In genomic region chr5:74765929-74766328, GRCh38 we compare ENCODE assay signal across 8 cellular contexts. TPM values are rescaled to one million over a fixed set of nuclear protein-coding genes. Genes with fewer than 3 reads are reported as not detected.
DNase-seq lines count a peak whose midpoint lies in the region; ATAC-seq and TF ChIP-seq lines count a peak whose summit lies in the region.

No MANE protein-coding gene starts in this region.

- H3K9ac ChIP-seq in BLaER1 treated with 17β-estradiol and CSF1 and Interleukin-3, amounts not matched to agents 10 nM and 100 nM = peak overlapping the region; percentile 84 to 94 (median 87)
- peak overlapping the region; percentile 89 for H3K9ac ChIP-seq in neural cell (ENCODE audit: low read length)

- H3K27ac ChIP-seq in BLaER1 treated with 17β-estradiol and CSF1 and Interleukin-3, amounts not matched to agents 10 nM and 100 nM = peak overlapping the region in 8 of 11 experiments; percentile 41 to 92 (median 82); a peak in 15 of 22 replicates
- H3K27ac ChIP-seq in effector memory CD4-positive, alpha-beta T cell (ENCODE audit: insufficient read depth, low read length, poor library complexity, severe bottlenecking) = no peak overlapping the region
- no peak overlapping the region for H3K27ac ChIP-seq in neural cell (ENCODE audit: low read length)

- no peaks in the 10 kb centered on the region for H3F3A ChIP-seq in neural cell (ENCODE audit: insufficient read depth, low read length, poor library complexity, severe bottlenecking)

- H3K27me3 ChIP-seq in BLaER1 treated with 17β-estradiol and CSF1 and Interleukin-3, amounts not matched to agents 10 nM and 100 nM = no peaks in the 10 kb centered on the region
- H3K27me3 ChIP-seq in MG63 (no peaks in the 10 kb centered on the region), neural cell (ENCODE audit: insufficient read depth, low read depth, low read length) (no peaks in the 10 kb centered on the region)
- H3K27me3 ChIP-seq in effector memory CD4-positive, alpha-beta T cell (replicated peaks; ENCODE audit: control insufficient read depth, insufficient read depth, low read length, poor library complexity, severe bottlenecking) = no peaks in the 10 kb centered on the region

- H3K9me3 ChIP-seq in BLaER1 treated with 17β-estradiol and CSF1 and Interleukin-3, amounts not matched to agents 10 nM and 100 nM (replicated peaks in 1 of 11) = no peaks in the 10 kb centered on the region
- no peaks in the 10 kb centered on the region for H3K9me3 ChIP-seq in MG63
- H3K9me3 ChIP-seq in effector memory CD4-positive, alpha-beta T cell (ENCODE audit: control insufficient read depth, low read length) = no peaks in the 10 kb centered on the region
- H3K9me3 ChIP-seq in neural cell (ENCODE audit: low read length) = no peaks in the 10 kb centered on the region

- peak overlapping the region; percentile 67 to 98 (median 88) for H3K4me3 ChIP-seq in BLaER1 treated with 17β-estradiol and CSF1 and Interleukin-3, amounts not matched to agents 10 nM and 100 nM
- H3K4me3 ChIP-seq in MG63 = peak overlapping the region; percentile 99
- H3K4me3 ChIP-seq in effector memory CD4-positive, alpha-beta T cell (ENCODE audit: insufficient read depth, low read depth, low read length, poor library complexity, severe bottlenecking) = peak overlapping the region; percentile 94
- H3K4me3 ChIP-seq in neural cell (ENCODE audit: low read length) = peak overlapping the region; percentile 100

- no peak for TF ChIP-seq EP300 in neural cell (conservative IDR thresholded peaks at IDR 0.05; ENCODE audit: poor library complexity, severe bottlenecking)

- DNase-seq in MG63 (no peak), D341Med (ENCODE audit: low spot score) (no peak), GM19240 (ENCODE audit: insufficient read length, low spot score) (no peak), kidney tubule cell (ENCODE audit: low spot score) (no peak)
- DNase-seq in effector memory CD4-positive, alpha-beta T cell = no peak

- peaks cover 21 to 33% (median 26%) of the 10 kb centered on the region in 10 experiments for H3K4me1 ChIP-seq in BLaER1 treated with 17β-estradiol and CSF1 and Interleukin-3, amounts not matched to agents 10 nM and 100 nM
- peaks cover 21% of the 10 kb centered on the region for H3K4me1 ChIP-seq in effector memory CD4-positive, alpha-beta T cell (ENCODE audit: control insufficient read depth, insufficient read depth, low read length, poor library complexity, severe bottlenecking)

- H3K79me2 ChIP-seq in neural cell (replicated peaks; ENCODE audit: insufficient read depth, low read length) = peaks cover 52% of the 10 kb centered on the region

- no peak for TF ChIP-seq RAD21 in neural cell (conservative IDR thresholded peaks at IDR 0.05)

- peaks cover 0 to 33% (median 14%) of the 10 kb centered on the region in 11 experiments; a peak in 9 of 22 replicates for H4K20me1 ChIP-seq in BLaER1 treated with 17β-estradiol and CSF1 and Interleukin-3, amounts not matched to agents 10 nM and 100 nM
- no peaks in the 10 kb centered on the region for H4K20me1 ChIP-seq in neural cell (ENCODE audit: insufficient read depth)

- H2AFZ ChIP-seq in neural cell (ENCODE audit: low read depth, low read length) = no peak overlapping the region

- H3K4me2 ChIP-seq in BLaER1 treated with 17β-estradiol and CSF1 and Interleukin-3, amounts not matched to agents 10 nM and 100 nM = peak overlapping the region; percentile 79 to 95 (median 89)
- H3K4me2 ChIP-seq in neural cell (ENCODE audit: low read length) = peak overlapping the region; percentile 68

- no peaks in the 10 kb centered on the region for H3K9me2 ChIP-seq in neural cell (ENCODE audit: insufficient read depth, low read length)

- no peak for ATAC-seq in HG03457 (IDR thresholded peaks at IDR 0.05; ENCODE audit: unreplicated experiment)

- no peak for TF ChIP-seq CTCF in neural cell (IDR thresholded peaks at IDR 0.05; ENCODE audit: poor library complexity, severe bottlenecking)

- H3K36me3 ChIP-seq in BLaER1 treated with 17β-estradiol and CSF1 and Interleukin-3, amounts not matched to agents 10 nM and 100 nM = peaks cover 32 to 71% (median 52%) of the 10 kb centered on the region in 11 experiments
- H3K36me3 ChIP-seq in MG63 (peaks cover 36% of the 10 kb centered on the region), neural cell (ENCODE audit: insufficient read depth, low read length) (no peaks in the 10 kb centered on the region)
- peaks cover 22% of the 10 kb centered on the region for H3K36me3 ChIP-seq in effector memory CD4-positive, alpha-beta T cell (ENCODE audit: control insufficient read depth, insufficient read depth, low read length)

TF ChIP-seq in neural cell, 6 proteins besides CTCF, POLR2A, EP300 and RAD21:
- TF ChIP-seq SMC3 (conservative IDR thresholded peaks at IDR 0.05; ENCODE audit: poor library complexity) (no peak), TAF1 (IDR thresholded peaks at IDR 0.05; ENCODE audit: low read depth) (no peak), REST (IDR thresholded peaks at IDR 0.05; ENCODE audit: borderline replicate concordance) (no peak), POLR2AphosphoS5 (IDR thresholded peaks at IDR 0.05) (no peak), MXI1 (conservative IDR thresholded peaks at IDR 0.05; ENCODE audit: poor library complexity, severe bottlenecking) (no peak), EZH2 (IDR thresholded peaks at IDR 0.05; ENCODE audit: borderline replicate concordance, insufficient read depth, low read length, poor library complexity, severe bottlenecking) (no peak)

RNA-seq across cellular contexts. Expression of gene GFM2, which starts 1.0 kb away (rescaled TPM):
- total RNA-seq in MG63 (2014; rRNA removed; shearing (Covaris generic); ENCODE audit: low replicate concordance) = 19.3 and 38.8 TPM in 2 replicates
- 77.8 and 95.3 TPM in 2 replicates for polyA plus RNA-seq in neural cell
- polyA minus RNA-seq in neural cell = 89.8 and 93.2 TPM in 2 replicates

RNA-seq across cellular contexts. Expression of gene NSA2, which starts 1.1 kb away (rescaled TPM):
- 33.1 and 67.4 TPM in 2 replicates for total RNA-seq in MG63 (2014; rRNA removed; shearing (Covaris generic); ENCODE audit: low replicate concordance)
- polyA plus RNA-seq in neural cell = 121 and 164 TPM in 2 replicates
- 70.1 and 95.7 TPM in 2 replicates for polyA minus RNA-seq in neural cell

Comparison
In these comparisons a context has a peak if more than half of its experiments do, and no peak if none do; other contexts are left out.
1. H3K27ac ChIP-seq: peak in BLaER1 treated with 17β-estradiol and CSF1 and Interleukin-3, amounts not matched to agents 10 nM and 100 nM (8 of 11); none in effector memory CD4-positive, alpha-beta T cell (single experiment) and neural cell (single experiment).
2. Peak in every context shown above with its lines, with median percentiles within 50 percentile points of each other: H3K4me3 ChIP-seq.